8 cellular contexts compared by ENCODE assay signal in the genomic region with DNA sequence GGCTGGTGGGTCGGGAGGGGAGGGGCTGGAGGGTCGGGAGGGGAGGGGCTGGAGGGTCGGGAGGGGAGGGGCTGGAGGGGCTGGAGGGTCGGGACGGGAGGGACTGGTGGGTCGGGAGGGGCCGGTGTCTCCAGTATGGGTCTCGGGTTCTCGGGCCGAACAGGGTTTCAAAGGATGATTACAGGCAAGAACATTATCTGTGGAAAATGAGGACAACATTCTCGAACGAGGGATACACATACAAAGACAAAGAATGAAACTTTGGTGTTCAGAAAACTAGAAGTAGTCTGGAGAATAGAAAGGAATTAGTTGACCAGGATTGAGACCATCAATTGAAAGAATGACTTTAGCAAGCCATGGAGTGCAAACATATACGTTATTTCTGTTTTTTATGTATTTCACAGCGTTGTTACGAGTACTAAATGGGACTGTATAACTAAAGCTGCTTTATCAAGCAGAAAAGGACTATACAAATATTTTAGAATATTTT. TPM values are rescaled to one million over a fixed set of nuclear protein-coding genes. Genes with fewer than 3 reads are reported as not detected.
A peak's percentile ranks its signal among the peaks of the same experiment; 100 is the strongest.
DNase-seq lines count a peak whose midpoint lies in the region; ATAC-seq, FAIRE-seq and TF ChIP-seq lines count a peak whose summit lies in the region.

No MANE protein-coding gene starts in this region.

- no peak overlapping the region for H4K8ac ChIP-seq in H1 (ENCODE audit: extremely low read depth, insufficient read depth, low read length)
- no peak overlapping the region for H4K8ac ChIP-seq in neuronal stem cell (ENCODE audit: low read depth, low read length)

- TF ChIP-seq RAD21 in H1 (IDR thresholded peaks at IDR 0.05 in 1 of 2, conservative IDR thresholded peaks at IDR 0.05 in 1 of 2; ENCODE audit: low read depth in 2 of 2, low read length in 2 of 2), result no peak

- H3K9ac ChIP-seq in NT2/D1 (ENCODE audit: insufficient read length, low read depth) (peak overlapping the region; percentile 26), H1 (replicated peaks in 1 of 4; ENCODE audit: extremely low read depth in 1 of 4, low read depth in 3 of 4, low read length in 3 of 4) (peak overlapping the region in 1 of 4 experiments; percentile 53; a peak in 1 of 7 replicates), neuronal stem cell (ENCODE audit: low read depth, low read length, poor library complexity) (no peak overlapping the region)

- CTCF ChIA-PET in H1 (lab: Charles Lee; ENCODE audit: partially characterized antibody), result no interaction called here

- peak overlapping the region; percentile 88 for H3K27ac ChIP-seq in C4-2B
- no peak overlapping the region for H3K27ac ChIP-seq in H1 (ENCODE audit: low read depth, low read length)
- no peak overlapping the region for H3K27ac ChIP-seq in neuronal stem cell (replicated peaks; ENCODE audit: low read length)

- no peaks in the 10 kb centered on the region for H3K9me3 ChIP-seq in NT2/D1 (ENCODE audit: insufficient read depth, low read length)
- H3K9me3 ChIP-seq in H1 (ENCODE audit: insufficient read depth in 2 of 2, low read depth in 1 of 2, low read length in 1 of 2), result no peaks in the 10 kb centered on the region
- H3K9me3 ChIP-seq in neuronal stem cell (replicated peaks in 1 of 2; ENCODE audit: control insufficient read depth in 2 of 2, insufficient read depth in 1 of 2, low read depth in 1 of 2, low read length in 2 of 2), result peaks cover 0 to 2% of the 10 kb centered on the region in 2 donors

- peaks cover 3 to 30% of the 10 kb centered on the region in 2 experiments; a peak in 2 of 4 replicates for H3K79me2 ChIP-seq in H1 (ENCODE audit: control insufficient read depth in 1 of 2, insufficient read depth in 2 of 2, low read length in 2 of 2)

- ATAC-seq in HG03354 (IDR thresholded peaks at IDR 0.05; ENCODE audit: poor library complexity, severe bottlenecking, unreplicated experiment), result no peak
- ATAC-seq in GM19397 (IDR thresholded peaks at IDR 0.05; ENCODE audit: unreplicated experiment), result no peak
- ATAC-seq in GM21390 (IDR thresholded peaks at IDR 0.05; ENCODE audit: unreplicated experiment), result no peak

- H3K23ac ChIP-seq in H1 (ENCODE audit: insufficient read length) (no peak overlapping the region), neuronal stem cell (ENCODE audit: low read depth, low read length, poor library complexity) (peak overlapping the region; percentile 57)

- no peaks in the 10 kb centered on the region for H3K4me1 ChIP-seq in NT2/D1 (ENCODE audit: insufficient read depth, insufficient read length)
- H3K4me1 ChIP-seq in H1 (replicated peaks in 1 of 4; ENCODE audit: control insufficient read depth in 3 of 4, insufficient read depth in 4 of 4, low read length in 3 of 4), result no peaks in the 10 kb centered on the region; a peak in 1 of 7 replicates
- no peaks in the 10 kb centered on the region for H3K4me1 ChIP-seq in neuronal stem cell (ENCODE audit: control insufficient read depth in 2 of 2, insufficient read depth in 1 of 2, low read depth in 1 of 2, low read length in 2 of 2)

- no peak for FAIRE-seq in H1 (lab: Jason Lieb, UNC)

- no peak overlapping the region for H4K5ac ChIP-seq in H1 (ENCODE audit: insufficient read length, low read depth, low read length)

- H3K27me3 ChIP-seq in NT2/D1 (ENCODE audit: insufficient read depth, insufficient read length) (no peaks in the 10 kb centered on the region), H1 (replicated peaks in 1 of 4; ENCODE audit: control insufficient read depth in 3 of 4, extremely low read depth in 1 of 4, insufficient read depth in 3 of 4, low read length in 3 of 4) (no peaks in the 10 kb centered on the region), neuronal stem cell (ENCODE audit: control insufficient read depth in 3 of 3, insufficient read depth in 3 of 3, low read depth in 1 of 3, low read length in 3 of 3) (no peaks in the 10 kb centered on the region)

- no peak overlapping the region for H3K18ac ChIP-seq in H1 (ENCODE audit: extremely low read depth, low read length)
- H3K18ac ChIP-seq in neuronal stem cell (ENCODE audit: low read length), result no peak overlapping the region

- H3K14ac ChIP-seq in H1 (ENCODE audit: insufficient read length) (no peak overlapping the region), neuronal stem cell (ENCODE audit: low read length) (no peak overlapping the region)

- TF ChIP-seq CTCF in C4-2B (conservative IDR thresholded peaks at IDR 0.05) (no peak), H1 (IDR thresholded peaks at IDR 0.05; ENCODE audit: control extremely low read depth in 1 of 3, insufficient read depth in 1 of 3, low read depth in 1 of 3, low read length in 3 of 3) (no peak)

- no peak for TF ChIP-seq EP300 in H1 (IDR thresholded peaks at IDR 0.05; ENCODE audit: borderline replicate concordance in 1 of 2, low read depth in 2 of 2, low read length in 2 of 2)

- peaks cover 3% of the 10 kb centered on the region; the same call in 1 of the 2 replicates for H3K79me1 ChIP-seq in H1 (ENCODE audit: low read depth, low read length)
- H3K79me1 ChIP-seq in neuronal stem cell (ENCODE audit: low read depth, low read length), result peaks cover 4% of the 10 kb centered on the region

- H2BK120ac ChIP-seq in H1 (replicated peaks; ENCODE audit: low read depth, low read length) (no peak overlapping the region), neuronal stem cell (ENCODE audit: low read depth, low read length) (no peak overlapping the region)

- no peak overlapping the region for H2BK20ac ChIP-seq in H1 (ENCODE audit: low read length)

- POLR2A ChIA-PET in H1 (lab: Charles Lee; ENCODE audit: partially characterized antibody), result interaction anchor here (0.7 to 4.0 kb wide), 6 partner anchors 21 to 251 kb away, joined by 3 to 34 read pairs (median 3); a partner anchor contains a TSS

- H4K91ac ChIP-seq in H1 (replicated peaks; ENCODE audit: insufficient read length, low read length), result no peak overlapping the region
- H4K91ac ChIP-seq in neuronal stem cell (ENCODE audit: low read depth, low read length, poor library complexity), result no peak overlapping the region

- no peak overlapping the region for H3K4ac ChIP-seq in H1 (replicated peaks; ENCODE audit: insufficient read length, low read depth, low read length)
- H3K4ac ChIP-seq in neuronal stem cell (ENCODE audit: low read length), result no peak overlapping the region

- peaks cover 14% of the 10 kb centered on the region for H3K36me3 ChIP-seq in NT2/D1 (ENCODE audit: insufficient read depth, insufficient read length, low read length)
- H3K36me3 ChIP-seq in H1 (ENCODE audit: control insufficient read depth in 2 of 4, insufficient read depth in 4 of 4, low read length in 3 of 4), result peaks cover 0 to 7% (median 0%) of the 10 kb centered on the region in 4 experiments; a peak in 2 of 8 replicates
- peaks cover 0 to 24% of the 10 kb centered on the region in 2 donors for H3K36me3 ChIP-seq in neuronal stem cell (replicated peaks in 1 of 2; ENCODE audit: control insufficient read depth in 2 of 2, insufficient read depth in 2 of 2, low read length in 2 of 2)

- no peak overlapping the region for H3K4me3 ChIP-seq in NT2/D1 (ENCODE audit: insufficient read length, low read depth)
- peak overlapping the region; percentile 17 to 98 (median 44); a peak in 4 of 8 replicates for H3K4me3 ChIP-seq in H1 (ENCODE audit: extremely low read depth in 1 of 4, insufficient read depth in 2 of 4, low read depth in 3 of 4, low read length in 4 of 4)
- H3K4me3 ChIP-seq in neuronal stem cell (ENCODE audit: low read length in 2 of 2), result peak overlapping the region in 1 of 2 donors; percentile 88

- H3K23me2 ChIP-seq in H1 (ENCODE audit: low read depth, low read length), result no peaks in the 10 kb centered on the region

- TF ChIP-seq POLR2A in H1 (IDR thresholded peaks at IDR 0.05; ENCODE audit: control extremely low read depth in 1 of 2, low read depth in 2 of 2, low read length in 2 of 2), result no peak

- WGBS in H1 (ENCODE audit: extremely low coverage in 1 of 2, insufficient coverage in 1 of 2, insufficient read length in 1 of 2, insufficient replicate concordance in 2 of 2, low coverage in 1 of 2, low lambda C conversion rate in 2 of 2, missing lambda C conversion rate in 1 of 2), 2 experiments, result 37% methylated on average over 7 of the region's 15 CpGs; no CpG with 5 or more reads in 1 of the 2 experiments
- WGBS in neuronal stem cell (ENCODE audit: extremely low coverage in 2 of 2, insufficient read length in 2 of 2, insufficient replicate concordance in 1 of 2), 2 donors, result no CpG with 5 or more reads among the region's 15 CpGs

- H3K4me2 ChIP-seq in H1 (ENCODE audit: insufficient read depth in 1 of 2, low read depth in 2 of 2, low read length in 2 of 2) (peak overlapping the region; percentile 64 to 89), neuronal stem cell (ENCODE audit: insufficient read depth, low read length, poor library complexity, severe bottlenecking) (no peak overlapping the region)

- DNase-seq in NT2/D1 (ENCODE audit: low read depth, low spot score), result no peak
- no peak for DNase-seq in H1 (ENCODE audit: low read depth in 1 of 2, low spot score in 2 of 2)
- no peak for DNase-seq in neuronal stem cell (ENCODE audit: low spot score)
- DNase-seq in KBM-7, result no peak

- in situ Hi-C loops in KBM-7 (cut with MboI; ENCODE audit: low pct_unique_long_range_greater_than_20kb, low sequenced_read_pairs), result no loop called here

- H2AFZ ChIP-seq in H1 (ENCODE audit: low read length) (peak overlapping the region; percentile 86), neuronal stem cell (ENCODE audit: low read length) (peak overlapping the region; percentile 87)

- H2AK5ac ChIP-seq in H1 (ENCODE audit: low read depth, low read length), result no peak overlapping the region
- no peak overlapping the region for H2AK5ac ChIP-seq in neuronal stem cell (ENCODE audit: low read depth, low read length)

- no peaks in the 10 kb centered on the region for H4K20me1 ChIP-seq in H1 (replicated peaks in 1 of 2; ENCODE audit: control insufficient read depth in 1 of 2, insufficient read depth in 2 of 2, low read length in 2 of 2)

- H2BK5ac ChIP-seq in H1 (ENCODE audit: low read depth, low read length) (no peak overlapping the region; the same call in 1 of the 2 replicates), neuronal stem cell (ENCODE audit: low read length) (no peak overlapping the region)

- H2BK12ac ChIP-seq in H1 (ENCODE audit: low read depth, low read length) (no peak overlapping the region), neuronal stem cell (ENCODE audit: low read length) (no peak overlapping the region)

- no peak overlapping the region for H3K56ac ChIP-seq in H1 (replicated peaks; ENCODE audit: insufficient read length, low read depth, low read length)

- H2BK15ac ChIP-seq in H1 (ENCODE audit: low read length) (no peak overlapping the region), neuronal stem cell (ENCODE audit: low read length) (no peak overlapping the region)

RNA-seq across cellular contexts. Expression of a gene that starts 0.4 kb away (rescaled TPM):
- 32.9 and 36.6 TPM in 2 replicates for total RNA-seq in H1 (2021; fragmentation: NEBNext Ultra II Directional; extraction: Animal tissue kit (Norgen Biotek cat#: 25700))
- polyA plus RNA-seq in H1 (2011; rRNA removed), result 17.9 and 22.4 TPM in 2 replicates
- polyA plus RNA-seq in H1 (2011; cell fraction: cytosol; rRNA removed), result 19.8 TPM
- polyA plus RNA-seq in H1 (2011; cell fraction: nucleus; rRNA removed), result 20.4 TPM
- 28.6 to 35.7 TPM (median 29.9 TPM) in 4 replicates for polyA plus RNA-seq in H1 (2012, experiment 1 of 2)
- 19.8 TPM for polyA plus RNA-seq in H1 (2012, experiment 2 of 2)
- polyA plus RNA-seq in H1 (2013, experiment 1 of 2), result 56.0 TPM
- 57.3 TPM for polyA plus RNA-seq in H1 (2013, experiment 2 of 2)
- polyA minus RNA-seq in H1 (2011; rRNA and poly(A)+ RNA removed), result 15.2 and 28.0 TPM in 2 replicates
- 9.0 TPM for polyA minus RNA-seq in H1 (2011; cell fraction: cytosol; rRNA and poly(A)+ RNA removed)
- 20.8 TPM for polyA minus RNA-seq in H1 (2011; cell fraction: nucleus; rRNA and poly(A)+ RNA removed)
- polyA plus RNA-seq in neuronal stem cell (2013, experiment 1 of 2), result 47.8 TPM
- 50.9 TPM for polyA plus RNA-seq in neuronal stem cell (2013, experiment 2 of 2)

RNA-seq across cellular contexts. Expression of a gene that starts 25.1 kb away (rescaled TPM):
- total RNA-seq in H1 (2021; fragmentation: NEBNext Ultra II Directional; extraction: Animal tissue kit (Norgen Biotek cat#: 25700)), result 411 and 445 TPM in 2 replicates
- 24.6 and 28.9 TPM in 2 replicates for polyA plus RNA-seq in H1 (2011; rRNA removed)
- 65.7 TPM for polyA plus RNA-seq in H1 (2011; cell fraction: cytosol; rRNA removed)
- 20.2 TPM for polyA plus RNA-seq in H1 (2011; cell fraction: nucleus; rRNA removed)
- polyA plus RNA-seq in H1 (2012, experiment 1 of 2), result 175 to 362 TPM (median 194 TPM) in 4 replicates
- polyA plus RNA-seq in H1 (2012, experiment 2 of 2), result 28.9 TPM
- polyA plus RNA-seq in H1 (2013, experiment 1 of 2), result 279 TPM
- 299 TPM for polyA plus RNA-seq in H1 (2013, experiment 2 of 2)
- 88.3 and 112 TPM in 2 replicates for polyA minus RNA-seq in H1 (2011; rRNA and poly(A)+ RNA removed)
- 115 TPM for polyA minus RNA-seq in H1 (2011; cell fraction: cytosol; rRNA and poly(A)+ RNA removed)
- 48.9 TPM for polyA minus RNA-seq in H1 (2011; cell fraction: nucleus; rRNA and poly(A)+ RNA removed)
- 102 TPM for polyA plus RNA-seq in neuronal stem cell (2013, experiment 1 of 2)
- 103 TPM for polyA plus RNA-seq in neuronal stem cell (2013, experiment 2 of 2)
